1 cellular context compared by ENCODE assay signal in the genomic region with DNA sequence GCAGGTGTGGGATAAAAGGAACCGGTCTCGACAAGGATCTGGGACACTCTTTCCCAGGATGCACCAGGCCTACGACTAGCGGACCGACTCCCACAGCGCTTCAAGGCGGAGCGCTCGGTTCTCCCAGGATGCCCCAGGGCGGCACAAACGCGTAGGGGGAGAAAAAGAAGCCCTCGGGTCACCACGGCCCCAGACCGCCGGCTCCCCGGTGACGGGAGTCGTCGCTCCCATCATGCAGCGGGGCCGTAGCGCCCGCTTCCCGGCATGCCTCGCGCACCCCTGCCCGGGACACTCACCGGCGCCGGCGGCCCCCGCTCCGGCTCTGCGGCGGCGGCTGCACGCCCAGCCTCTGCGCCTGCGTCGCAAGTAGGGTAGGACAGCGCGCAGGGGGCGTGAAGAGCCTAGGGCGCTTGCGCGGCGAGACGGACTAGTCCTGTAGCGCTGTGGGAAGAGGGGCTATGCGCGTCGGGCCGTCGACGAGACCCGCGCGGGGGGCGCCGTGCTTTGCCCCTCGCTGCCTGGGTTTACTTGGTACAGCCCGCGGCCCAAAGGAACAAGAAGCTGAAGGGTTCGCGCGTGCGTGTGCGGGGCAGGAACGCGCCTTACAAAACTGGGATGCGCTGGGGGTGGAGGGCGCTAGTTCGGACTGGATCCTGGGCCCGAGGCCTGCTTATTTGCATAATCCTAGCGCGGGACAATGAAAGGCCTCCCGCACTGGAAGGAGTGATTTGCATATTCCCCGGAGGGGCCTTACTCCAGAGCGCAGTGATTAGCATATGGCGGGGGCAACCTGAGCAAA.
TF ChIP-seq lines count a peak whose summit lies in the region.

A gene with protein sequence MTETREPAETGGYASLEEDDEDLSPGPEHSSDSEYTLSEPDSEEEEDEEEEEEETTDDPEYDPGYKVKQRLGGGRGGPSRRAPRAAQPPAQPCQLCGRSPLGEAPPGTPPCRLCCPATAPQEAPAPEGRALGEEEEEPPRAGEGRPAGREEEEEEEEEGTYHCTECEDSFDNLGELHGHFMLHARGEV (minus strand): TSS at position 368 of the 799 bp plus-strand sequence. CDS start 5,325 bp downstream, outside the sequence.

TF ChIP-seq in K562, 482 proteins besides CTCF, POLR2A, EP300 and RAD21 (continued from another document and continues in another):
- TF ChIP-seq ZNF224 (CRISPR knock-in tag; IDR thresholded peaks at IDR 0.05) (no peak), HNRNPLL (IDR thresholded peaks at IDR 0.05; ENCODE audit: low read depth, low read length, poor library complexity, severe bottlenecking) (peak; percentile 95), ZNF41 (CRISPR knock-in tag; conservative IDR thresholded peaks at IDR 0.05) (no peak), ZNF23 (CRISPR knock-in tag; IDR thresholded peaks at IDR 0.05) (no peak), CBFA2T3 (IDR thresholded peaks at IDR 0.05) (0 out of 2 replicates have a peak, but pooled peaks have one; percentile 4), PTRF (tag; IDR thresholded peaks at IDR 0.05) (no peak), FOXM1 (IDR thresholded peaks at IDR 0.05; ENCODE audit: low read depth) (no peak), FOXM1 (CRISPR knock-in tag; IDR thresholded peaks at IDR 0.05; ENCODE audit: low read depth) (peak; percentile 51; the same call in 1 of the 2 replicates), NFYB (IDR thresholded peaks at IDR 0.05; ENCODE audit: extremely low read depth, insufficient read length) (no peak), PRPF4 (IDR thresholded peaks at IDR 0.05; ENCODE audit: insufficient read depth, low read depth, low read length, poor library complexity, severe bottlenecking) (no peak), SMARCC2 (IDR thresholded peaks at IDR 0.05; ENCODE audit: low read depth) (no peak), MAFF (IDR thresholded peaks at IDR 0.05; ENCODE audit: low read length) (no peak), ZNF695 (CRISPR knock-in tag; IDR thresholded peaks at IDR 0.05) (no peak), RHOXF2B (CRISPR knock-in tag; conservative IDR thresholded peaks at IDR 0.05) (no peak), NFXL1 (CRISPR knock-in tag; IDR thresholded peaks at IDR 0.05) (no peak), ZNF766 (CRISPR knock-in tag; conservative IDR thresholded peaks at IDR 0.05) (0 out of 2 replicates have a peak, but pooled peaks have one; percentile 74), ZNF133 (CRISPR knock-in tag; IDR thresholded peaks at IDR 0.05) (0 out of 2 replicates have a peak, but pooled peaks have one; percentile 14), ZNF263 (CRISPR knock-in tag; IDR thresholded peaks at IDR 0.05; ENCODE audit: borderline replicate concordance) (peak; percentile 38; the same call in 1 of the 2 replicates), PHF8 (IDR thresholded peaks at IDR 0.05; ENCODE audit: borderline replicate concordance, low read length) (peak; percentile 96), ELF2 (CRISPR knock-in tag; IDR thresholded peaks at IDR 0.05) (no peak), SREBF2 (CRISPR knock-in tag; IDR thresholded peaks at IDR 0.05) (no peak), MIER1 (IDR thresholded peaks at IDR 0.05; ENCODE audit: low read depth) (no peak), GTF2A2 (tag; IDR thresholded peaks at IDR 0.05) (no peak), KLF13 (tag; IDR thresholded peaks at IDR 0.05; ENCODE audit: borderline replicate concordance, low read depth) (peak; percentile 74), CCNT2 (IDR thresholded peaks at IDR 0.05; ENCODE audit: borderline replicate concordance, extremely low read depth, insufficient read length, low read depth, low read length) (peak; percentile 79), ZNF324 (CRISPR knock-in tag; IDR thresholded peaks at IDR 0.05) (no peak), POLR2B (IDR thresholded peaks at IDR 0.05; ENCODE audit: low read depth, partially characterized antibody) (no peak), NBN (IDR thresholded peaks at IDR 0.05; ENCODE audit: low read depth) (no peak), LEF1 (IDR thresholded peaks at IDR 0.05) (no peak), ERF (CRISPR knock-in tag; IDR thresholded peaks at IDR 0.05) (peak; percentile 70; the same call in 1 of the 2 replicates)
- TF ChIP-seq, protein P1, sequence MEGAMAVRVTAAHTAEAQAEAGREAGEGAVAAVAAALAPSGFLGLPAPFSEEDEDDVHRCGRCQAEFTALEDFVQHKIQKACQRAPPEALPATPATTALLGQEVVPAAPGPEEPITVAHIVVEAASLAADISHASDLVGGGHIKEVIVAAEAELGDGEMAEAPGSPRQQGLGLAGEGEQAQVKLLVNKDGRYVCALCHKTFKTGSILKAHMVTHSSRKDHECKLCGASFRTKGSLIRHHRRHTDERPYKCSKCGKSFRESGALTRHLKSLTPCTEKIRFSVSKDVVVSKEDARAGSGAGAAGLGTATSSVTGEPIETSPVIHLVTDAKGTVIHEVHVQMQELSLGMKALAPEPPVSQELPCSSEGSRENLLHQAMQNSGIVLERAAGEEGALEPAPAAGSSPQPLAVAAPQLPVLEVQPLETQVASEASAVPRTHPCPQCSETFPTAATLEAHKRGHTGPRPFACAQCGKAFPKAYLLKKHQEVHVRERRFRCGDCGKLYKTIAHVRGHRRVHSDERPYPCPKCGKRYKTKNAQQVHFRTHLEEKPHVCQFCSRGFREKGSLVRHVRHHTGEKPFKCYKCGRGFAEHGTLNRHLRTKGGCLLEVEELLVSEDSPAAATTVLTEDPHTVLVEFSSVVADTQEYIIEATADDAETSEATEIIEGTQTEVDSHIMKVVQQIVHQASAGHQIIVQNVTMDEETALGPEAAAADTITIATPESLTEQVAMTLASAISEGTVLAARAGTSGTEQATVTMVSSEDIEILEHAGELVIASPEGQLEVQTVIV (CRISPR knock-in tag; IDR thresholded peaks at IDR 0.05; ENCODE audit: borderline replicate concordance): no peak; the same call in 1 of the 2 replicates
- TF ChIP-seq, protein P2, sequence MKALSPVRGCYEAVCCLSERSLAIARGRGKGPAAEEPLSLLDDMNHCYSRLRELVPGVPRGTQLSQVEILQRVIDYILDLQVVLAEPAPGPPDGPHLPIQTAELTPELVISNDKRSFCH (CRISPR knock-in tag; IDR thresholded peaks at IDR 0.05): no peak
- TF ChIP-seq, protein P2 (tag; IDR thresholded peaks at IDR 0.05): peak; percentile 71; the same call in 1 of the 2 replicates
- TF ChIP-seq, protein P3, sequence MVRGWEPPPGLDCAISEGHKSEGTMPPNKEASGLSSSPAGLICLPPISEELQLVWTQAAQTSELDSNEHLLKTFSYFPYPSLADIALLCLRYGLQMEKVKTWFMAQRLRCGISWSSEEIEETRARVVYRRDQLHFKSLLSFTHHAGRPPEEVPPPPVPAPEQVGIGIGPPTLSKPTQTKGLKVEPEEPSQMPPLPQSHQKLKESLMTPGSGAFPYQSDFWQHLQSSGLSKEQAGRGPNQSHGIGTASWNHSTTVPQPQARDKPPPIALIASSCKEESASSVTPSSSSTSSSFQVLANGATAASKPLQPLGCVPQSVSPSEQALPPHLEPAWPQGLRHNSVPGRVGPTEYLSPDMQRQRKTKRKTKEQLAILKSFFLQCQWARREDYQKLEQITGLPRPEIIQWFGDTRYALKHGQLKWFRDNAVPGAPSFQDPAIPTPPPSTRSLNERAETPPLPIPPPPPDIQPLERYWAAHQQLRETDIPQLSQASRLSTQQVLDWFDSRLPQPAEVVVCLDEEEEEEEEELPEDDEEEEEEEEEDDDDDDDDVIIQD (CRISPR knock-in tag; IDR thresholded peaks at IDR 0.05): no peak; the same call in 1 of the 2 replicates
- TF ChIP-seq, protein P4, sequence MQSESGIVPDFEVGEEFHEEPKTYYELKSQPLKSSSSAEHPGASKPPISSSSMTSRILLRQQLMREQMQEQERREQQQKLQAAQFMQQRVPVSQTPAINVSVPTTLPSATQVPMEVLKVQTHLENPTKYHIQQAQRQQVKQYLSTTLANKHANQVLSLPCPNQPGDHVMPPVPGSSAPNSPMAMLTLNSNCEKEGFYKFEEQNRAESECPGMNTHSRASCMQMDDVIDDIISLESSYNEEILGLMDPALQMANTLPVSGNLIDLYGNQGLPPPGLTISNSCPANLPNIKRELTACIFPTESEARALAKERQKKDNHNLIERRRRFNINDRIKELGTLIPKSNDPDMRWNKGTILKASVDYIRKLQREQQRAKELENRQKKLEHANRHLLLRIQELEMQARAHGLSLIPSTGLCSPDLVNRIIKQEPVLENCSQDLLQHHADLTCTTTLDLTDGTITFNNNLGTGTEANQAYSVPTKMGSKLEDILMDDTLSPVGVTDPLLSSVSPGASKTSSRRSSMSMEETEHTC (IDR thresholded peaks at IDR 0.05): no peak
- TF ChIP-seq, protein P5, sequence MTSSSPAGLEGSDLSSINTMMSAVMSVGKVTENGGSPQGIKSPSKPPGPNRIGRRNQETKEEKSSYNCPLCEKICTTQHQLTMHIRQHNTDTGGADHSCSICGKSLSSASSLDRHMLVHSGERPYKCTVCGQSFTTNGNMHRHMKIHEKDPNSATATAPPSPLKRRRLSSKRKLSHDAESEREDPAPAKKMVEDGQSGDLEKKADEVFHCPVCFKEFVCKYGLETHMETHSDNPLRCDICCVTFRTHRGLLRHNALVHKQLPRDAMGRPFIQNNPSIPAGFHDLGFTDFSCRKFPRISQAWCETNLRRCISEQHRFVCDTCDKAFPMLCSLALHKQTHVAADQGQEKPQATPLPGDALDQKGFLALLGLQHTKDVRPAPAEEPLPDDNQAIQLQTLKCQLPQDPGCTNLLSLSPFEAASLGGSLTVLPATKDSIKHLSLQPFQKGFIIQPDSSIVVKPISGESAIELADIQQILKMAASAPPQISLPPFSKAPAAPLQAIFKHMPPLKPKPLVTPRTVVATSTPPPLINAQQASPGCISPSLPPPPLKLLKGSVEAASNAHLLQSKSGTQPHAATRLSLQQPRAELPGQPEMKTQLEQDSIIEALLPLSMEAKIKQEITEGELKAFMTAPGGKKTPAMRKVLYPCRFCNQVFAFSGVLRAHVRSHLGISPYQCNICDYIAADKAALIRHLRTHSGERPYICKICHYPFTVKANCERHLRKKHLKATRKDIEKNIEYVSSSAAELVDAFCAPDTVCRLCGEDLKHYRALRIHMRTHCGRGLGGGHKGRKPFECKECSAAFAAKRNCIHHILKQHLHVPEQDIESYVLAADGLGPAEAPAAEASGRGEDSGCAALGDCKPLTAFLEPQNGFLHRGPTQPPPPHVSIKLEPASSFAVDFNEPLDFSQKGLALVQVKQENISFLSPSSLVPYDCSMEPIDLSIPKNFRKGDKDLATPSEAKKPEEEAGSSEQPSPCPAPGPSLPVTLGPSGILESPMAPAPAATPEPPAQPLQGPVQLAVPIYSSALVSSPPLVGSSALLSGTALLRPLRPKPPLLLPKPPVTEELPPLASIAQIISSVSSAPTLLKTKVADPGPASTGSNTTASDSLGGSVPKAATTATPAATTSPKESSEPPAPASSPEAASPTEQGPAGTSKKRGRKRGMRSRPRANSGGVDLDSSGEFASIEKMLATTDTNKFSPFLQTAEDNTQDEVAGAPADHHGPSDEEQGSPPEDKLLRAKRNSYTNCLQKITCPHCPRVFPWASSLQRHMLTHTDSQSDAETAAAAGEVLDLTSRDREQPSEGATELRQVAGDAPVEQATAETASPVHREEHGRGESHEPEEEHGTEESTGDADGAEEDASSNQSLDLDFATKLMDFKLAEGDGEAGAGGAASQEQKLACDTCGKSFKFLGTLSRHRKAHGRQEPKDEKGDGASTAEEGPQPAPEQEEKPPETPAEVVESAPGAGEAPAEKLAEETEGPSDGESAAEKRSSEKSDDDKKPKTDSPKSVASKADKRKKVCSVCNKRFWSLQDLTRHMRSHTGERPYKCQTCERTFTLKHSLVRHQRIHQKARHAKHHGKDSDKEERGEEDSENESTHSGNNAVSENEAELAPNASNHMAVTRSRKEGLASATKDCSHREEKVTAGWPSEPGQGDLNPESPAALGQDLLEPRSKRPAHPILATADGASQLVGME (CRISPR knock-in tag; IDR thresholded peaks at IDR 0.05): 0 out of 2 replicates have a peak, but pooled peaks have one; percentile 22
- TF ChIP-seq, protein P6, sequence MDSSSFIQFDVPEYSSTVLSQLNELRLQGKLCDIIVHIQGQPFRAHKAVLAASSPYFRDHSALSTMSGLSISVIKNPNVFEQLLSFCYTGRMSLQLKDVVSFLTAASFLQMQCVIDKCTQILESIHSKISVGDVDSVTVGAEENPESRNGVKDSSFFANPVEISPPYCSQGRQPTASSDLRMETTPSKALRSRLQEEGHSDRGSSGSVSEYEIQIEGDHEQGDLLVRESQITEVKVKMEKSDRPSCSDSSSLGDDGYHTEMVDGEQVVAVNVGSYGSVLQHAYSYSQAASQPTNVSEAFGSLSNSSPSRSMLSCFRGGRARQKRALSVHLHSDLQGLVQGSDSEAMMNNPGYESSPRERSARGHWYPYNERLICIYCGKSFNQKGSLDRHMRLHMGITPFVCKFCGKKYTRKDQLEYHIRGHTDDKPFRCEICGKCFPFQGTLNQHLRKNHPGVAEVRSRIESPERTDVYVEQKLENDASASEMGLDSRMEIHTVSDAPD (CRISPR knock-in tag; IDR thresholded peaks at IDR 0.05): no peak
- TF ChIP-seq, protein P7, sequence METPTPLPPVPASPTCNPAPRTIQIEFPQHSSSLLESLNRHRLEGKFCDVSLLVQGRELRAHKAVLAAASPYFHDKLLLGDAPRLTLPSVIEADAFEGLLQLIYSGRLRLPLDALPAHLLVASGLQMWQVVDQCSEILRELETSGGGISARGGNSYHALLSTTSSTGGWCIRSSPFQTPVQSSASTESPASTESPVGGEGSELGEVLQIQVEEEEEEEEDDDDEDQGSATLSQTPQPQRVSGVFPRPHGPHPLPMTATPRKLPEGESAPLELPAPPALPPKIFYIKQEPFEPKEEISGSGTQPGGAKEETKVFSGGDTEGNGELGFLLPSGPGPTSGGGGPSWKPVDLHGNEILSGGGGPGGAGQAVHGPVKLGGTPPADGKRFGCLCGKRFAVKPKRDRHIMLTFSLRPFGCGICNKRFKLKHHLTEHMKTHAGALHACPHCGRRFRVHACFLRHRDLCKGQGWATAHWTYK (CRISPR knock-in tag; IDR thresholded peaks at IDR 0.05): no peak
- TF ChIP-seq, protein P8, sequence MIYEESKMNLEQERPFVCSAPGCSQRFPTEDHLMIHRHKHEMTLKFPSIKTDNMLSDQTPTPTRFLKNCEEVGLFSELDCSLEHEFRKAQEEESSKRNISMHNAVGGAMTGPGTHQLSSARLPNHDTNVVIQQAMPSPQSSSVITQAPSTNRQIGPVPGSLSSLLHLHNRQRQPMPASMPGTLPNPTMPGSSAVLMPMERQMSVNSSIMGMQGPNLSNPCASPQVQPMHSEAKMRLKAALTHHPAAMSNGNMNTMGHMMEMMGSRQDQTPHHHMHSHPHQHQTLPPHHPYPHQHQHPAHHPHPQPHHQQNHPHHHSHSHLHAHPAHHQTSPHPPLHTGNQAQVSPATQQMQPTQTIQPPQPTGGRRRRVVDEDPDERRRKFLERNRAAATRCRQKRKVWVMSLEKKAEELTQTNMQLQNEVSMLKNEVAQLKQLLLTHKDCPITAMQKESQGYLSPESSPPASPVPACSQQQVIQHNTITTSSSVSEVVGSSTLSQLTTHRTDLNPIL (CRISPR knock-in tag; IDR thresholded peaks at IDR 0.05): no peak
